20 cellular contexts compared by ENCODE assay signal in genomic region chr9:134851015-134851414, GRCh38. TPM values are rescaled to one million over a fixed set of nuclear protein-coding genes. Genes with fewer than 3 reads are reported as not detected.
A peak's percentile ranks its signal among the peaks of the same experiment; 100 is the strongest.
DNase-seq lines count a peak whose midpoint lies in the region; ATAC-seq and TF ChIP-seq lines count a peak whose summit lies in the region.
"Had no signal": no experiment of that assay in that cellular context is flagged by ENCODE, and none has a peak within 500 bp of the region (broad histone marks: within the 10 kb centered on the region; RNA-seq: fewer than 3 reads in every experiment).

No MANE protein-coding gene starts in this region.

- in situ Hi-C loops in transverse colon (cut with MboI; ENCODE audit: low pct_ligation_motif_present in 1 of 4, low pct_unique_long_range_greater_than_20kb in 1 of 4, low sequenced_read_pairs in 3 of 4), result no loop called here

- TF ChIP-seq CTCF in NB4 (IDR thresholded peaks at IDR 0.05; ENCODE audit: low read depth, low read length) (no peak), transverse colon (IDR thresholded peaks at IDR 0.05) (no peak)

- no peaks in the 10 kb centered on the region for H3K36me3 Mint-ChIP-seq in stimulated activated effector memory CD8-positive, alpha-beta T cell treated with anti-CD3 and anti-CD28 coated beads, Interleukin-12 subunit alpha, Interleukin-12 subunit beta, amount 100 ng/mL, for 72 hours

- TF ChIP-seq POLR2A in NB4 (IDR thresholded peaks at IDR 0.05; ENCODE audit: extremely low read depth, insufficient read length) (no peak), transverse colon (IDR thresholded peaks at IDR 0.05) (no peak)

- peak; percentile 49 for ATAC-seq in stimulated activated effector memory CD8-positive, alpha-beta T cell treated with anti-CD3 and anti-CD28 coated beads, Interleukin-12 subunit alpha, Interleukin-12 subunit beta, amount 100 ng/mL, for 72 hours

- H3K4me1 Mint-ChIP-seq in stimulated activated effector memory CD8-positive, alpha-beta T cell treated with anti-CD3 and anti-CD28 coated beads, Interleukin-12 subunit alpha, Interleukin-12 subunit beta, amount 100 ng/mL, for 72 hours, result no peaks in the 10 kb centered on the region

- intact Hi-C loops in transverse colon (cut with DNase I; ENCODE audit: low total_unique reads), result no loop called here

- no peaks in the 10 kb centered on the region for H3K9me3 ChIP-seq in transverse colon
- H3K9me3 ChIP-seq: HAP-1 had no signal

- H3K27ac Mint-ChIP-seq in stimulated activated effector memory CD8-positive, alpha-beta T cell treated with anti-CD3 and anti-CD28 coated beads, Interleukin-12 subunit alpha, Interleukin-12 subunit beta, amount 100 ng/mL, for 72 hours, result no peak overlapping the region

- no peaks in the 10 kb centered on the region for H3K36me3 ChIP-seq in transverse colon
- H3K36me3 ChIP-seq: HAP-1, SJSA1 had no signal

- H3K4me1 ChIP-seq in transverse colon, result no peaks in the 10 kb centered on the region
- H3K4me1 ChIP-seq: HAP-1, SJSA1 had no signal

- no peak overlapping the region for H3K4me3 Mint-ChIP-seq in stimulated activated effector memory CD8-positive, alpha-beta T cell treated with anti-CD3 and anti-CD28 coated beads, Interleukin-12 subunit alpha, Interleukin-12 subunit beta, amount 100 ng/mL, for 72 hours

- 85 to 100% methylated on average over 1 to 12 of the region's 12 CpGs for WGBS in transverse colon (ENCODE audit: low coverage in 1 of 2), 2 donors

- H3K4me3 ChIP-seq in NB4 (ENCODE audit: low read depth, low read length) (no peak overlapping the region), transverse colon (no peak overlapping the region)
- H3K4me3 ChIP-seq: HAP-1, SJSA1 had no signal

- no peak overlapping the region for H3K27ac ChIP-seq in transverse colon
- H3K27ac ChIP-seq: HL-60, KMS-11, SJSA1 had no signal

- DNase-seq in CD1c-positive myeloid dendritic cell (ENCODE audit: extremely low spot score) (peak; percentile 5), NB4 (ENCODE audit: low read depth) (peak; percentile 13), mesenteric fat pad (ENCODE audit: low spot score) (peak; percentile 47), activated T-cell treated with anti-CD3 and anti-CD28 coated beads for 4 hours (no peak), COR-L47 (lab: John Stamatoyannopoulos, UW) (no peak), transverse colon (no peak)
- no peak for DNase-seq in stimulated activated effector memory CD8-positive, alpha-beta T cell treated with anti-CD3 and anti-CD28 coated beads, Interleukin-12 subunit alpha, Interleukin-12 subunit beta, amount 100 ng/mL, for 72 hours (ENCODE audit: low spot score in 2 of 2)
- DNase-seq: C1 segment of cervical spinal cord, DMS79, NCI-H1048, NCI-H1436, NCI-H1930, NCI-H345, NCI-H524 treated with DMSO at 0.1 percent for 48 hours, RPMI8226 had no signal

- H3K27me3 ChIP-seq in transverse colon, result no peaks in the 10 kb centered on the region
- H3K27me3 ChIP-seq: SJSA1 had no signal

- no peaks in the 10 kb centered on the region for H3K9me3 Mint-ChIP-seq in stimulated activated effector memory CD8-positive, alpha-beta T cell treated with anti-CD3 and anti-CD28 coated beads, Interleukin-12 subunit alpha, Interleukin-12 subunit beta, amount 100 ng/mL, for 72 hours

- no peak for TF ChIP-seq EP300 in transverse colon (IDR thresholded peaks at IDR 0.05; ENCODE audit: low read depth)

RNA-seq across cellular contexts. Expression of gene FCN2, which starts 29.6 kb away (rescaled TPM):
- total RNA-seq in mesenteric fat pad (1.2 TPM), transverse colon (not detected)
- total RNA-seq: HT1080, SJSA1 had no signal

Comparison
In these comparisons a context has a peak if more than half of its experiments do, and no peak if none do; other contexts are left out.
1. DNase-seq: peak in CD1c-positive myeloid dendritic cell (single experiment), NB4 (single experiment) and mesenteric fat pad (single experiment); none in stimulated activated effector memory CD8-positive, alpha-beta T cell treated with anti-CD3 and anti-CD28 coated beads, Interleukin-12 subunit alpha, Interleukin-12 subunit beta, amount 100 ng/mL, for 72 hours (0 of 2), activated T-cell treated with anti-CD3 and anti-CD28 coated beads for 4 hours (single experiment), COR-L47 (single experiment) and transverse colon (single experiment).